Comparison of ENCODE assay signal across 18 cellular contexts in genomic region chr7:94304878-94305277, GRCh38.
"Had no signal": no experiment of that assay in that cellular context is flagged by ENCODE, and none has a peak within 500 bp of the region (broad histone marks: within the 10 kb centered on the region; RNA-seq: fewer than 3 reads in every experiment).

No MANE protein-coding gene starts in this region.

- H3K4me3 Mint-ChIP-seq: activated CD4-positive, alpha-beta T cell treated with anti-CD3 and anti-CD28 coated beads for 36 hours; activated naive CD8-positive, alpha-beta T cell; brain; effector memory CD8-positive, alpha-beta T cell; naive thymus-derived CD8-positive, alpha-beta T cell; T-cell; WTC11 had no signal

- H3K4me3 ChIP-seq: left lung, pancreas, suprapubic skin, upper lobe of left lung had no signal

- H3K27me3 ChIP-seq: left lung, pancreas, suprapubic skin, upper lobe of left lung had no signal

- H3K36me3 ChIP-seq: left lung, pancreas, suprapubic skin, upper lobe of left lung had no signal

- H3K27ac Mint-ChIP-seq: activated CD4-positive, alpha-beta T cell treated with anti-CD3 and anti-CD28 coated beads for 36 hours; activated naive CD8-positive, alpha-beta T cell; effector memory CD8-positive, alpha-beta T cell; naive thymus-derived CD8-positive, alpha-beta T cell; T-cell; WTC11 had no signal

- H3K27me3 Mint-ChIP-seq: effector memory CD8-positive, alpha-beta T cell had no signal

- ATAC-seq: activated CD4-positive, alpha-beta T cell treated with anti-CD3 and anti-CD28 coated beads for 36 hours; effector memory CD8-positive, alpha-beta T cell; left lung; naive thymus-derived CD8-positive, alpha-beta T cell; pancreas; T-cell; WTC11 had no signal

- H3K9me3 ChIP-seq: left lung, pancreas, suprapubic skin, upper lobe of left lung had no signal

- FAIRE-seq: keratinocyte, pancreas had no signal

- H3K27ac ChIP-seq: pancreas had no signal

- H3K4me1 Mint-ChIP-seq: activated CD4-positive, alpha-beta T cell treated with anti-CD3 and anti-CD28 coated beads for 36 hours; T-cell had no signal

- H3K36me3 Mint-ChIP-seq: activated naive CD8-positive, alpha-beta T cell; T-cell had no signal

- DNase-seq: activated CD4-positive, alpha-beta T cell treated with anti-CD3 and anti-CD28 coated beads for 36 hours; activated CD4-positive, alpha-beta T cell treated with anti-CD3 and anti-CD28 coated beads, Interleukin-2, amount 50 U/mL, for 48 hours; activated gamma-delta T cell; caudate nucleus; effector memory CD8-positive, alpha-beta T cell; foreskin fibroblast; left lung; naive thymus-derived CD8-positive, alpha-beta T cell; pancreas; stimulated activated CD4-positive, alpha-beta T cell treated with anti-CD3 and anti-CD28 coated beads, Interleukin-2, amount 100 ng/mL, for 24 hours; stimulated activated naive CD4-positive, alpha-beta T cell treated with Interleukin-2 at 50 U/mL for 16 hours; T-cell; upper lobe of left lung had no signal
